ENCODE assay signal across 1 cellular context in genomic region chr19:31340059-31341025, GRCh38.
TF ChIP-seq lines count a peak whose summit lies in the region.

No MANE protein-coding gene starts in this region.

TF ChIP-seq in GM23338, 12 proteins besides CTCF, POLR2A, EP300 and RAD21 (continued from another document):
- TF ChIP-seq ZNF462 (CRISPR knock-in tag; IDR thresholded peaks at IDR 0.05) (no peak), EZH2 (IDR thresholded peaks at IDR 0.05; ENCODE audit: low read depth, unreplicated experiment) (no peak)
